16 cellular contexts compared by ENCODE assay signal in the genomic region with DNA sequence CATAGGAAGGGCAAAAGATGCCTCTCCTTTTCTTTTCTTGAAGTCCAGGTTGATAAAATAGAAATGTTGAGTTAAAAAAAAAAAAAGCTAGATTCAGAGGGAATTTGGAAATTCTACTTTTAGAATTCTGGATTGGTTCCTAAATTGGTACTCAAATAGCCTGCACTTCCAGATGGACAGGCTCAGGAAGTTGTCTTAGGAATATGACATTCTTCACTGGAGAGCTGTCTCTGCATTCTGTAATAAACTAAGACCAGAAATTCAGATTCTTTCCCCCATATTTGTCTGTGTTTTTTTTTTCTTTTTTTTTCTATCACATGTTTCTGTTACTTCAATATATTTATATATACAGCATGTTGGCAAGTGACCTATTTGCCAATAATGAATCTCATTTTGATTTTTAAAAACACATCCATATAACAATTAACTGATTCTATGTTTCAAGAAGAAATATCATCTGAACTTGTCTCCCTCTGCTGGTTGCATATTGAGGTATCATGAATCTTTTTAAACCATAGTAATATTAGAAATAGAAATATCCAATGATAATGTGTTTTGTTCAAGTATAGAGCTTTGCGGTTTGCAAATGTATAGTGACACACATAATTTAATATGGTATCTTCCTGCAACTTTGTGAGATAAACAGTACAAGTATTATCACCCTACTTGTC. TPM values are rescaled to one million over a fixed set of nuclear protein-coding genes. Genes with fewer than 3 reads are reported as not detected.
DNase-seq lines count a peak whose midpoint lies in the region; ATAC-seq and TF ChIP-seq lines count a peak whose summit lies in the region.
"Had no signal": no experiment of that assay in that cellular context is flagged by ENCODE, and none has a peak within 500 bp of the region (broad histone marks: within the 10 kb centered on the region; RNA-seq: fewer than 3 reads in every experiment).

No MANE protein-coding gene starts in this region.

- H3K9ac ChIP-seq in endodermal cell (ENCODE audit: extremely low read depth, low read length, poor library complexity, severe bottlenecking) = no peak overlapping the region

- no peaks in the 10 kb centered on the region for H3K36me3 ChIP-seq in endodermal cell (ENCODE audit: control insufficient read depth, insufficient read depth, low read length)
- H3K36me3 ChIP-seq: stomach had no signal

- H3K4me3 ChIP-seq in endodermal cell (ENCODE audit: low read length) = no peak overlapping the region
- H3K4me3 ChIP-seq: stomach had no signal

- H3K27me3 Mint-ChIP-seq in endodermal cell (ENCODE audit: insufficient read depth) = no peaks in the 10 kb centered on the region

- no peaks in the 10 kb centered on the region for H3K27me3 ChIP-seq in endodermal cell (ENCODE audit: control insufficient read depth, insufficient read depth, low read length, poor library complexity, severe bottlenecking)
- H3K27me3 ChIP-seq: stomach had no signal

- peak; percentile 20 to 49 for DNase-seq in NCI-H2081 (lab: John Stamatoyannopoulos, UW)
- DNase-seq in NCI-H2081 treated with DMSO at 0.1 percent for 48 hours (lab: John Stamatoyannopoulos, UW) = no peak
- DNase-seq in NCI-H446 treated with DMSO at 0.1 percent for 48 hours (lab: John Stamatoyannopoulos, UW) = peak; percentile 46
- DNase-seq in endodermal cell = no peak
- DNase-seq in pons (ENCODE audit: low spot score) = peak; percentile 72
- no peak for DNase-seq in A172 (ENCODE audit: low spot score)
- no peak for DNase-seq in mucosa of gallbladder (ENCODE audit: low spot score)
- DNase-seq: H7; KG1; kidney; NCI-H524 treated with DMSO at 0.1 percent for 48 hours; stimulated activated CD4-positive, alpha-beta T cell treated with anti-CD3 and anti-CD28 coated beads, Interleukin-2, amount 100 ng/mL, for 48 hours; stomach had no signal

- H3K9me3 ChIP-seq in endodermal cell (ENCODE audit: control insufficient read depth, low read length) = no peaks in the 10 kb centered on the region

- no peaks in the 10 kb centered on the region for H3K4me1 ChIP-seq in endodermal cell (ENCODE audit: control insufficient read depth, insufficient read depth, low read length)
- H3K4me1 ChIP-seq: stomach had no signal

- no peaks in the 10 kb centered on the region for H3K36me3 Mint-ChIP-seq in endodermal cell (ENCODE audit: low read depth)

- H3K4me1 Mint-ChIP-seq in endodermal cell = no peaks in the 10 kb centered on the region

- no peak overlapping the region for H3K27ac ChIP-seq in endodermal cell (ENCODE audit: low read depth, low read length)
- H3K27ac ChIP-seq: stomach had no signal

- no peak overlapping the region for H3K4me3 Mint-ChIP-seq in endodermal cell

- WGBS in endodermal cell (ENCODE audit: insufficient coverage in 1 of 2, insufficient read length in 1 of 2), 2 experiments = 80% methylated on average over 1 of the region's 1 CpG; no CpG with 5 or more reads in 1 of the 2 experiments

- H3K27ac Mint-ChIP-seq in endodermal cell = no peak overlapping the region

- peaks cover 15% of the 10 kb centered on the region for H3K9me3 Mint-ChIP-seq in endodermal cell

- ATAC-seq in GM21529 (IDR thresholded peaks at IDR 0.05; ENCODE audit: unreplicated experiment) = no peak
- ATAC-seq: esophagus mucosa had no signal

- peak; percentile 61 for TF ChIP-seq CTCF in endodermal cell (conservative IDR thresholded peaks at IDR 0.05)

RNA-seq across cellular contexts. Expression of a gene that starts 8.5 kb away (rescaled TPM):
- total RNA-seq in endodermal cell = 10 to 100 TPM in 1 of 2 donors, 1 to 10 TPM in 1; 4.4 to 10.2 TPM
- polyA plus RNA-seq in endodermal cell (2013, experiment 1 of 2) = 28.7 TPM
- 26.9 TPM for polyA plus RNA-seq in endodermal cell (2013, experiment 2 of 2)
- 0.10 and 0.26 TPM in 2 replicates for total RNA-seq in A172 (2014; rRNA removed; shearing (Covaris generic))
- 11.4 TPM for total RNA-seq in mucosa of gallbladder
- total RNA-seq: T-helper 2 cell treated with Interferon-gamma antibody and Interleukin-4, amounts not matched to agents 100 ng/mL and 5 ng/mL, for 36 hours had no signal

Comparison
In these comparisons a context has a peak if more than half of its experiments do, and no peak if none do; other contexts are left out.
1. DNase-seq: peak in NCI-H2081 (2 of 2), NCI-H446 treated with DMSO at 0.1 percent for 48 hours (single experiment) and pons (single experiment); none in NCI-H2081 treated with DMSO at 0.1 percent for 48 hours (single experiment), endodermal cell (single experiment), A172 (single experiment) and mucosa of gallbladder (single experiment).